In the genomic region with DNA sequence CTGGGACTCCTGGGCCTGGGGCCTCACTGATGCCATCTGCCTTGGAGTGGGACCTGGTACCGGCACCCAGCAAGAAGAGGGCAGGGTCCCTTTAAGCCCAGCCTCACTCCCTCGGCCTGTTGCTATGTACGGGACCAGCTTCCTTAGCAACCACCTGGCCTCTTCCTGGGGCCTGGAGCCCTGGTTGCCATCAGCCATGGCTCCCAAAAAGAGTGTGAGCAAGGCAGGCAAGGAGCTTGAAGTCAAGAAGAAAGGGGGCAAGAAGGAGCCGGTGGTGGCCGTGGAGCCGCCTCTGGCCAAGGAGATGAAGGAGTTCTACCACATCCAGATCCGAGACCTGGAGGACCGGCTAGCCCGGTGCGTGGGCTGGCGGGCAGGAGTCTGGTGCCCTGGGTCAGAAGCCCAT, we compare ENCODE assay signal across 1 cellular context.
TF ChIP-seq lines count a peak whose summit lies in the region.

Gene CFAP157 (plus strand): TSS at position 153 of the 406 bp plus-strand sequence. CDS start 44 bp downstream, at position 197.

TF ChIP-seq in GM23338, 12 proteins besides CTCF, POLR2A, EP300 and RAD21 (continued from another document):
- no peak for TF ChIP-seq ETS1 (IDR thresholded peaks at IDR 0.05)
- TF ChIP-seq EZH2 (IDR thresholded peaks at IDR 0.05; ENCODE audit: low read depth, unreplicated experiment): no peak
TF ChIP-seq in GM23338: peak in this region for 0.
